1 cellular context compared by ENCODE assay signal in genomic region chr7:101125989-101126650, GRCh38.
A peak's percentile ranks its signal among the peaks of the same experiment; 100 is the strongest.
TF ChIP-seq lines count a peak whose summit lies in the region.

No MANE protein-coding gene starts in this region.

TF ChIP-seq in GM12878, 131 proteins besides CTCF, POLR2A, EP300 and RAD21 (continued from another document and continues in another):
- TF ChIP-seq, protein P1, sequence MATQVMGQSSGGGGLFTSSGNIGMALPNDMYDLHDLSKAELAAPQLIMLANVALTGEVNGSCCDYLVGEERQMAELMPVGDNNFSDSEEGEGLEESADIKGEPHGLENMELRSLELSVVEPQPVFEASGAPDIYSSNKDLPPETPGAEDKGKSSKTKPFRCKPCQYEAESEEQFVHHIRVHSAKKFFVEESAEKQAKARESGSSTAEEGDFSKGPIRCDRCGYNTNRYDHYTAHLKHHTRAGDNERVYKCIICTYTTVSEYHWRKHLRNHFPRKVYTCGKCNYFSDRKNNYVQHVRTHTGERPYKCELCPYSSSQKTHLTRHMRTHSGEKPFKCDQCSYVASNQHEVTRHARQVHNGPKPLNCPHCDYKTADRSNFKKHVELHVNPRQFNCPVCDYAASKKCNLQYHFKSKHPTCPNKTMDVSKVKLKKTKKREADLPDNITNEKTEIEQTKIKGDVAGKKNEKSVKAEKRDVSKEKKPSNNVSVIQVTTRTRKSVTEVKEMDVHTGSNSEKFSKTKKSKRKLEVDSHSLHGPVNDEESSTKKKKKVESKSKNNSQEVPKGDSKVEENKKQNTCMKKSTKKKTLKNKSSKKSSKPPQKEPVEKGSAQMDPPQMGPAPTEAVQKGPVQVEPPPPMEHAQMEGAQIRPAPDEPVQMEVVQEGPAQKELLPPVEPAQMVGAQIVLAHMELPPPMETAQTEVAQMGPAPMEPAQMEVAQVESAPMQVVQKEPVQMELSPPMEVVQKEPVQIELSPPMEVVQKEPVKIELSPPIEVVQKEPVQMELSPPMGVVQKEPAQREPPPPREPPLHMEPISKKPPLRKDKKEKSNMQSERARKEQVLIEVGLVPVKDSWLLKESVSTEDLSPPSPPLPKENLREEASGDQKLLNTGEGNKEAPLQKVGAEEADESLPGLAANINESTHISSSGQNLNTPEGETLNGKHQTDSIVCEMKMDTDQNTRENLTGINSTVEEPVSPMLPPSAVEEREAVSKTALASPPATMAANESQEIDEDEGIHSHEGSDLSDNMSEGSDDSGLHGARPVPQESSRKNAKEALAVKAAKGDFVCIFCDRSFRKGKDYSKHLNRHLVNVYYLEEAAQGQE (IDR thresholded peaks at IDR 0.05; ENCODE audit: low read depth, low read length) = no peak
- TF ChIP-seq YY1 (IDR thresholded peaks at IDR 0.05; ENCODE audit: low read depth, low read length) (no peak), STAT3 (IDR thresholded peaks at IDR 0.05; ENCODE audit: low read depth, low read length) (no peak), ETV6 (conservative IDR thresholded peaks at IDR 0.05 in 1 of 2, IDR thresholded peaks at IDR 0.05 in 1 of 2; ENCODE audit: borderline replicate concordance in 1 of 2, low read depth in 1 of 2) (peak in 1 of 2 experiments; percentile 13; a peak in 1 of 4 replicates), HCFC1 (IDR thresholded peaks at IDR 0.05; ENCODE audit: low read length) (no peak), RB1 (IDR thresholded peaks at IDR 0.05; ENCODE audit: borderline replicate concordance) (no peak), SMARCA5 (IDR thresholded peaks at IDR 0.05) (no peak; the same call in 1 of the 2 replicates), FOS (IDR thresholded peaks at IDR 0.05; ENCODE audit: borderline replicate concordance, extremely low read depth, insufficient read length) (no peak), BCLAF1 (IDR thresholded peaks at IDR 0.05) (no peak), RBBP5 (conservative IDR thresholded peaks at IDR 0.05) (no peak), LARP7 (IDR thresholded peaks at IDR 0.05) (no peak), EZH2 (IDR thresholded peaks at IDR 0.05; ENCODE audit: borderline replicate concordance, control insufficient read depth, low read depth, low read length) (no peak), ZNF24 (IDR thresholded peaks at IDR 0.05) (no peak), ATF7 (IDR thresholded peaks at IDR 0.05; ENCODE audit: low read depth) (no peak), BRCA1 (IDR thresholded peaks at IDR 0.05; ENCODE audit: low read depth, low read length) (no peak), PRDM15 (CRISPR knock-in tag; IDR thresholded peaks at IDR 0.05) (no peak), USF2 (IDR thresholded peaks at IDR 0.05; ENCODE audit: borderline replicate concordance, low read depth, low read length) (no peak; the same call in 1 of the 2 replicates), STAT1 (conservative IDR thresholded peaks at IDR 0.05) (no peak), EGR1 (IDR thresholded peaks at IDR 0.05; ENCODE audit: borderline replicate concordance in 1 of 2, low read depth in 2 of 2, low read length in 2 of 2) (no peak), RELA (IDR thresholded peaks at IDR 0.05; ENCODE audit: borderline replicate concordance, partially characterized antibody) (no peak), PAX5 (IDR thresholded peaks at IDR 0.05; ENCODE audit: borderline replicate concordance, low read depth, low read length) (no peak), CREM (IDR thresholded peaks at IDR 0.05; ENCODE audit: low read depth) (no peak), ATF2 (IDR thresholded peaks at IDR 0.05; ENCODE audit: low read length) (no peak), NFIC (IDR thresholded peaks at IDR 0.05; ENCODE audit: low read depth, low read length) (no peak), RUNX3 (IDR thresholded peaks at IDR 0.05; ENCODE audit: low read length) (peak; percentile 31), PKNOX1 (IDR thresholded peaks at IDR 0.05) (no peak), ZNF207 (IDR thresholded peaks at IDR 0.05; ENCODE audit: borderline replicate concordance) (no peak), MLLT1 (IDR thresholded peaks at IDR 0.05) (no peak), SPI1 (IDR thresholded peaks at IDR 0.05; ENCODE audit: borderline replicate concordance, insufficient read depth, low read depth, low read length) (peak; percentile 90), NBN (IDR thresholded peaks at IDR 0.05) (no peak), CBFB (IDR thresholded peaks at IDR 0.05; ENCODE audit: low read depth) (no peak), IRF5 (IDR thresholded peaks at IDR 0.05; ENCODE audit: borderline replicate concordance) (no peak), ZSCAN29 (IDR thresholded peaks at IDR 0.05) (no peak), NR2F1 (conservative IDR thresholded peaks at IDR 0.05) (no peak), CHD1 (IDR thresholded peaks at IDR 0.05; ENCODE audit: low read depth, low read length) (no peak), BHLHE40 (IDR thresholded peaks at IDR 0.05; ENCODE audit: borderline replicate concordance in 1 of 2, low read depth in 2 of 2, low read length in 1 of 2) (peak; percentile 29 to 82; a peak in 3 of 4 replicates), CHD4 (IDR thresholded peaks at IDR 0.05) (no peak), IRF4 (IDR thresholded peaks at IDR 0.05; ENCODE audit: low read depth, low read length) (0 out of 2 replicates have a peak, but pooled peaks have one; percentile 34), NFXL1 (IDR thresholded peaks at IDR 0.05; ENCODE audit: borderline replicate concordance) (no peak), E2F8 (IDR thresholded peaks at IDR 0.05; ENCODE audit: low read depth, partially characterized antibody) (no peak), TCF7 (IDR thresholded peaks at IDR 0.05; ENCODE audit: borderline replicate concordance) (no peak), CREB1 (IDR thresholded peaks at IDR 0.05; ENCODE audit: low read depth) (no peak)
- TF ChIP-seq, protein P2, sequence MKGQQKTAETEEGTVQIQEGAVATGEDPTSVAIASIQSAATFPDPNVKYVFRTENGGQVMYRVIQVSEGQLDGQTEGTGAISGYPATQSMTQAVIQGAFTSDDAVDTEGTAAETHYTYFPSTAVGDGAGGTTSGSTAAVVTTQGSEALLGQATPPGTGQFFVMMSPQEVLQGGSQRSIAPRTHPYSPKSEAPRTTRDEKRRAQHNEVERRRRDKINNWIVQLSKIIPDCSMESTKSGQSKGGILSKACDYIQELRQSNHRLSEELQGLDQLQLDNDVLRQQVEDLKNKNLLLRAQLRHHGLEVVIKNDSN (IDR thresholded peaks at IDR 0.05; ENCODE audit: borderline replicate concordance, extremely low read length, insufficient read depth, low read depth, low read length) = peak; percentile 28
